In genomic region chr2:20822535-20823490, GRCh38 we compare ENCODE assay signal across 1 cellular context.
TF ChIP-seq lines count a peak whose summit lies in the region.

Gene LDAH (minus strand): TSS chr2:20823101. CDS start chr2:20801463, 21,638 bp downstream.

TF ChIP-seq in HepG2, 621 proteins besides CTCF, POLR2A, EP300 and RAD21 (continued from another document and continues in another):
- no peak for TF ChIP-seq ZNF770 (CRISPR knock-in tag; IDR thresholded peaks at IDR 0.05)
- TF ChIP-seq AHDC1 (CRISPR knock-in tag; IDR thresholded peaks at IDR 0.05; ENCODE audit: borderline replicate concordance): no peak
- TF ChIP-seq SIN3B (IDR thresholded peaks at IDR 0.05; ENCODE audit: low read length): peak; percentile 87
- TF ChIP-seq SATB2 (CRISPR knock-in tag; IDR thresholded peaks at IDR 0.05): peak; percentile 76; the same call in 1 of the 2 replicates
- peak; percentile 83 for TF ChIP-seq ZSCAN9 (CRISPR knock-in tag; IDR thresholded peaks at IDR 0.05; ENCODE audit: borderline replicate concordance)
- no peak for TF ChIP-seq HOXD1 (CRISPR knock-in tag; IDR thresholded peaks at IDR 0.05)
- peak; percentile 89 for TF ChIP-seq ZNF430 (CRISPR knock-in tag; IDR thresholded peaks at IDR 0.05)
- no peak for TF ChIP-seq EZH2 (conservative IDR thresholded peaks at IDR 0.05; ENCODE audit: low read depth, low read length)
- 0 out of 2 replicates have a peak, but pooled peaks have one; percentile 79 for TF ChIP-seq ZFP62 (CRISPR knock-in tag; IDR thresholded peaks at IDR 0.05)
- TF ChIP-seq SMAD1 (CRISPR knock-in tag; IDR thresholded peaks at IDR 0.05; ENCODE audit: borderline replicate concordance, low read depth): peak; percentile 97
- no peak for TF ChIP-seq ZNF33A (CRISPR knock-in tag; IDR thresholded peaks at IDR 0.05; ENCODE audit: borderline replicate concordance)
- peak; percentile 51; the same call in 1 of the 2 replicates for TF ChIP-seq ZNF703 (CRISPR knock-in tag; IDR thresholded peaks at IDR 0.05; ENCODE audit: borderline replicate concordance)
- TF ChIP-seq ZBTB10 (CRISPR knock-in tag; IDR thresholded peaks at IDR 0.05; ENCODE audit: borderline replicate concordance): peak; percentile 91
- TF ChIP-seq SP140L (CRISPR knock-in tag; IDR thresholded peaks at IDR 0.05; ENCODE audit: borderline replicate concordance): 0 out of 2 replicates have a peak, but pooled peaks have one; percentile 62
- peak; percentile 91 for TF ChIP-seq GZF1 (CRISPR knock-in tag; IDR thresholded peaks at IDR 0.05)
- TF ChIP-seq GLMP (CRISPR knock-in tag; IDR thresholded peaks at IDR 0.05; ENCODE audit: borderline replicate concordance): no peak
- peak; percentile 72 for TF ChIP-seq AGO1 (IDR thresholded peaks at IDR 0.05; ENCODE audit: low read depth, low read length, poor library complexity, severe bottlenecking)
- peak; percentile 36; the same call in 1 of the 2 replicates for TF ChIP-seq ZNF615 (CRISPR knock-in tag; IDR thresholded peaks at IDR 0.05; ENCODE audit: borderline replicate concordance)
- TF ChIP-seq HMG20B (CRISPR knock-in tag; conservative IDR thresholded peaks at IDR 0.05): no peak; the same call in 1 of the 2 replicates
- no peak; the same call in none of the 2 replicates for TF ChIP-seq DNMT1 (CRISPR knock-in tag; IDR thresholded peaks at IDR 0.05)
- no peak for TF ChIP-seq ZNF207 (IDR thresholded peaks at IDR 0.05; ENCODE audit: borderline replicate concordance)
- peak; percentile 82; the same call in 1 of the 2 replicates for TF ChIP-seq NFAT5 (CRISPR knock-in tag; IDR thresholded peaks at IDR 0.05)
- TF ChIP-seq PHF8 (CRISPR knock-in tag; IDR thresholded peaks at IDR 0.05): peak; percentile 99
- TF ChIP-seq ZNF605 (CRISPR knock-in tag; IDR thresholded peaks at IDR 0.05): peak; percentile 92
- TF ChIP-seq ZNF782 (CRISPR knock-in tag; IDR thresholded peaks at IDR 0.05; ENCODE audit: borderline replicate concordance): peak; percentile 95
- peak; percentile 95 for TF ChIP-seq ZNF7 (CRISPR knock-in tag; IDR thresholded peaks at IDR 0.05)
- no peak for TF ChIP-seq ZNF780A (CRISPR knock-in tag; IDR thresholded peaks at IDR 0.05)
- TF ChIP-seq ZSCAN30 (CRISPR knock-in tag; IDR thresholded peaks at IDR 0.05): no peak
- TF ChIP-seq IRF9 (CRISPR knock-in tag; IDR thresholded peaks at IDR 0.05; ENCODE audit: borderline replicate concordance): peak; percentile 100
- no peak for TF ChIP-seq PLSCR1 (CRISPR knock-in tag; IDR thresholded peaks at IDR 0.05; ENCODE audit: borderline replicate concordance)
- peak; percentile 76; the same call in 1 of the 2 replicates for TF ChIP-seq MIXL1 (CRISPR knock-in tag; IDR thresholded peaks at IDR 0.05)
- peak; percentile 94 for TF ChIP-seq ARID5B (CRISPR knock-in tag; IDR thresholded peaks at IDR 0.05)
- TF ChIP-seq TRIM24 (CRISPR knock-in tag; IDR thresholded peaks at IDR 0.05): no peak
- TF ChIP-seq CENPT (CRISPR knock-in tag; IDR thresholded peaks at IDR 0.05; ENCODE audit: low read depth): no peak
- TF ChIP-seq ZNF329 (CRISPR knock-in tag; IDR thresholded peaks at IDR 0.05; ENCODE audit: low read depth): no peak
